12 cellular contexts compared by ENCODE assay signal in the genomic region with DNA sequence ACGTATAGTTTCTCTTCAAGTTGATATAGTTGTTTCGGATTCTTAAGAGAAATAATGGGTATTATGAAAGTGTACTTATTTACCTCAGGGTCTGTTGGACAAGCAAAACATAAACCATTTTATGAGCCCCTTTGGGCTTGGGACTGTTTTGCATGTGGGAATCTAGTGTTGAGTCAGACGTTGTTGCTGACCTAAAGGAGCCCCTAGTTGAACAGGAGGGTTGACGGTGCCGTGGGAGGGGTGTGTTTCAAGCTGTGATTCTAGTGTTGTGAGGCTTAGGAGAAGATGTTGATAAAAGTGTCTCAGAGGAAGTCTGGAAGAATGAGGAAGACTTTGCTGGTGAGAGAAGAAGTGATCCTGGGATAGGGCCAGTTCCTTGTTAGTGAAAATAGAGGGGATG.
DNase-seq lines count a peak whose midpoint lies in the region; ATAC-seq, FAIRE-seq and TF ChIP-seq lines count a peak whose summit lies in the region.
"Had no signal": no experiment of that assay in that cellular context is flagged by ENCODE, and none has a peak within 500 bp of the region (broad histone marks: within the 10 kb centered on the region; RNA-seq: fewer than 3 reads in every experiment).

No MANE protein-coding gene starts in this region.

- ATAC-seq in GM18858 (IDR thresholded peaks at IDR 0.05; ENCODE audit: unreplicated experiment) (peak; percentile 51), IMR-90 (ENCODE audit: low read depth) (no peak)

- H3K56ac ChIP-seq in IMR-90 (ENCODE audit: extremely low read depth, insufficient read depth, low read length): no peak overlapping the region

- H3K4ac ChIP-seq in IMR-90 (ENCODE audit: low read depth, low read length): no peak overlapping the region

- 0 out of 2 replicates have a peak overlapping the region, but pooled peaks have one; percentile 25 for H4K5ac ChIP-seq in IMR-90 (ENCODE audit: low read depth, low read length)

- H3K79me1 ChIP-seq in IMR-90 (ENCODE audit: low read depth in 1 of 2, low read length in 2 of 2): peaks cover 33 to 65% of the 10 kb centered on the region in 2 experiments

- H4K91ac ChIP-seq in IMR-90 (ENCODE audit: insufficient read depth, low read depth, low read length): no peak overlapping the region

- H4K8ac ChIP-seq in IMR-90 (ENCODE audit: low read depth in 2 of 2, low read length in 2 of 2): no peak overlapping the region

- H2AFZ ChIP-seq in IMR-90 (replicated peaks; ENCODE audit: low read length, poor library complexity): no peak overlapping the region

- H3K36me3 Mint-ChIP-seq in HFFc6 (ENCODE audit: low read depth) (peaks cover 7% of the 10 kb centered on the region), nephron progenitor cell (ENCODE audit: low read depth) (peaks cover 25% of the 10 kb centered on the region)

- 79% methylated on average over 3 of the region's 5 CpGs; no CpG with 5 or more reads in 1 of the 2 experiments for WGBS in IMR-90 (ENCODE audit: extremely low coverage in 2 of 2, insufficient read length in 1 of 2), 2 experiments

- H3K9me3 ChIP-seq in IMR-90 (ENCODE audit: control insufficient read depth, insufficient read depth, low read length): no peaks in the 10 kb centered on the region
- H3K9me3 ChIP-seq: heart right ventricle, Peyer's patch had no signal

- dilution Hi-C loops in IMR-90 (cut with HindIII; ENCODE audit: low sequenced_read_pairs, unreplicated experiment): no loop called here

- H3K27me3 Mint-ChIP-seq in HFFc6 (ENCODE audit: insufficient read depth): no peaks in the 10 kb centered on the region; the same call in none of the 2 replicates
- no peaks in the 10 kb centered on the region for H3K27me3 Mint-ChIP-seq in nephron progenitor cell (ENCODE audit: low read depth, poor library complexity)

- H2BK15ac ChIP-seq in IMR-90 (ENCODE audit: low read depth, low read length): no peak overlapping the region

- peaks cover 50% of the 10 kb centered on the region for H3K4me1 Mint-ChIP-seq in HFFc6 (ENCODE audit: low read depth)
- H3K4me1 Mint-ChIP-seq in nephron progenitor cell: peaks cover 62% of the 10 kb centered on the region

- DNase-seq in HFFc6: no peak
- DNase-seq in IMR-90: no peak
- no peak for DNase-seq in nephron progenitor cell
- DNase-seq in H54 (ENCODE audit: insufficient read length, low spot score): no peak
- DNase-seq in dorsolateral prefrontal cortex: no peak
- no peak for DNase-seq in HK-2 (ENCODE audit: unreplicated experiment)
- no peak for DNase-seq in islet precursor cell
- DNase-seq: caudate nucleus, DMS79 treated with DMSO at 0.1 percent for 48 hours, heart right ventricle, Peyer's patch had no signal

- BruUV-seq in IMR-90 (replicated peaks; lab: Mats Ljungman, UMichigan): no TSS peak

- H3K18ac ChIP-seq in IMR-90 (ENCODE audit: low read depth, low read length): no peak overlapping the region

- no peak overlapping the region for H2BK120ac ChIP-seq in IMR-90 (ENCODE audit: low read depth, low read length)

- POLR2A ChIA-PET in IMR-90 (lab: Charles Lee; ENCODE audit: unreplicated experiment): no interaction called here

- H2AK9ac ChIP-seq in IMR-90 (replicated peaks; ENCODE audit: low read depth, low read length, poor library complexity): peak overlapping the region; percentile 33

- H3K27ac Mint-ChIP-seq in HFFc6 (peak overlapping the region; percentile 0; the same call in 1 of the 2 replicates), nephron progenitor cell (peak overlapping the region; percentile 79)

- TF ChIP-seq CTCF in HFFc6 (IDR thresholded peaks at IDR 0.05) (no peak), IMR-90 (conservative IDR thresholded peaks at IDR 0.05; ENCODE audit: low read depth, low read length) (no peak), nephron progenitor cell (IDR thresholded peaks at IDR 0.05) (no peak), dorsolateral prefrontal cortex (IDR thresholded peaks at IDR 0.05 in 54 of 56, conservative IDR thresholded peaks at IDR 0.05 in 2 of 56; ENCODE audit: low read depth in 1 of 56, partially characterized antibody in 56 of 56) (no peak)

- H3K14ac ChIP-seq in IMR-90 (replicated peaks; ENCODE audit: low read depth, low read length): no peak overlapping the region

- peaks cover 24% of the 10 kb centered on the region for H4K20me1 ChIP-seq in IMR-90 (ENCODE audit: insufficient read depth, low read length)

- FAIRE-seq in H54 (lab: Jason Lieb, UNC): no peak

- peak overlapping the region; percentile 59 for H3K23ac ChIP-seq in IMR-90 (ENCODE audit: low read depth, low read length)

- H3K9me3 Mint-ChIP-seq in HFFc6 (no peaks in the 10 kb centered on the region), nephron progenitor cell (no peaks in the 10 kb centered on the region)

- H3K9ac ChIP-seq in IMR-90 (ENCODE audit: low read depth, low read length): no peak overlapping the region

- intact Hi-C loops in IMR-90 (cut with micrococcal nuclease) (no loop called here), dorsolateral prefrontal cortex (cut with DNase I) (no loop called here)

- TF ChIP-seq RAD21 in IMR-90 (IDR thresholded peaks at IDR 0.05; ENCODE audit: low read length): no peak

- CTCF ChIA-PET in IMR-90 (lab: Yijun Ruan, JAX): no interaction called here

- in situ Hi-C loops in IMR-90 (cut with MboI; ENCODE audit: low sequenced_read_pairs): no loop called here

- 0 out of 2 replicates have a peak overlapping the region, but pooled peaks have one; percentile 33 for H2AK5ac ChIP-seq in IMR-90 (ENCODE audit: low read depth, low read length)

- peak overlapping the region; percentile 40; the same call in 1 of the 2 replicates for H3K4me2 ChIP-seq in IMR-90 (ENCODE audit: low read depth, low read length)

- peaks cover 22% of the 10 kb centered on the region for H3K9me1 ChIP-seq in IMR-90 (ENCODE audit: insufficient read depth, low read length)

- H3K36me3 ChIP-seq in IMR-90 (ENCODE audit: control insufficient read depth, insufficient read depth, low read length): peaks cover 2% of the 10 kb centered on the region; the same call in 1 of the 2 replicates
- H3K36me3 ChIP-seq: heart right ventricle, Peyer's patch had no signal

- H3K27me3 ChIP-seq in IMR-90 (ENCODE audit: control insufficient read depth, insufficient read depth, low read length) (no peaks in the 10 kb centered on the region), dorsolateral prefrontal cortex (no peaks in the 10 kb centered on the region)
- H3K27me3 ChIP-seq: heart right ventricle, Peyer's patch had no signal

- no peak overlapping the region for H2BK20ac ChIP-seq in IMR-90 (ENCODE audit: low read depth, low read length)

- H3K4me3 ChIP-seq in IMR-90 (ENCODE audit: insufficient read depth, low read depth, low read length): no peak overlapping the region
- H3K4me3 ChIP-seq in dorsolateral prefrontal cortex: no peak overlapping the region
- H3K4me3 ChIP-seq: heart right ventricle, Peyer's patch had no signal

- TF ChIP-seq POLR2A in IMR-90 (IDR thresholded peaks at IDR 0.05; ENCODE audit: low read depth, low read length): no peak
- no peak for TF ChIP-seq POLR2A in H54 (IDR thresholded peaks at IDR 0.05; ENCODE audit: low read depth, low read length)

- H3K27ac ChIP-seq in IMR-90 (ENCODE audit: insufficient read depth, low read length) (no peak overlapping the region), dorsolateral prefrontal cortex (no peak overlapping the region)

- no peak overlapping the region for H3K4me3 Mint-ChIP-seq in HFFc6
- H3K4me3 Mint-ChIP-seq in nephron progenitor cell: no peak overlapping the region

- H2BK5ac ChIP-seq in IMR-90 (ENCODE audit: low read depth, low read length, poor library complexity, severe bottlenecking): no peak overlapping the region

- H3K4me1 ChIP-seq in IMR-90 (ENCODE audit: control insufficient read depth, insufficient read depth, low read length): peaks cover 10% of the 10 kb centered on the region

TF ChIP-seq in IMR-90, 13 proteins besides CTCF, POLR2A, EP300 and RAD21:
- TF ChIP-seq RCOR1 (IDR thresholded peaks at IDR 0.05; ENCODE audit: insufficient replicate concordance, low read length) (no peak), MAFK (IDR thresholded peaks at IDR 0.05; ENCODE audit: low read depth, low read length) (no peak), CHD1 (IDR thresholded peaks at IDR 0.05; ENCODE audit: low read depth, low read length) (no peak), FOS (IDR thresholded peaks at IDR 0.05; ENCODE audit: low read depth, low read length) (no peak), CEBPB (IDR thresholded peaks at IDR 0.05; ENCODE audit: low read depth, low read length) (no peak), MXI1 (IDR thresholded peaks at IDR 0.05; ENCODE audit: borderline replicate concordance, low read depth, low read length) (no peak)
- TF ChIP-seq, protein P1, sequence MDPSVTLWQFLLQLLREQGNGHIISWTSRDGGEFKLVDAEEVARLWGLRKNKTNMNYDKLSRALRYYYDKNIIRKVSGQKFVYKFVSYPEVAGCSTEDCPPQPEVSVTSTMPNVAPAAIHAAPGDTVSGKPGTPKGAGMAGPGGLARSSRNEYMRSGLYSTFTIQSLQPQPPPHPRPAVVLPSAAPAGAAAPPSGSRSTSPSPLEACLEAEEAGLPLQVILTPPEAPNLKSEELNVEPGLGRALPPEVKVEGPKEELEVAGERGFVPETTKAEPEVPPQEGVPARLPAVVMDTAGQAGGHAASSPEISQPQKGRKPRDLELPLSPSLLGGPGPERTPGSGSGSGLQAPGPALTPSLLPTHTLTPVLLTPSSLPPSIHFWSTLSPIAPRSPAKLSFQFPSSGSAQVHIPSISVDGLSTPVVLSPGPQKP (IDR thresholded peaks at IDR 0.05; ENCODE audit: borderline replicate concordance, low read depth, low read length): no peak
- TF ChIP-seq, protein P2, sequence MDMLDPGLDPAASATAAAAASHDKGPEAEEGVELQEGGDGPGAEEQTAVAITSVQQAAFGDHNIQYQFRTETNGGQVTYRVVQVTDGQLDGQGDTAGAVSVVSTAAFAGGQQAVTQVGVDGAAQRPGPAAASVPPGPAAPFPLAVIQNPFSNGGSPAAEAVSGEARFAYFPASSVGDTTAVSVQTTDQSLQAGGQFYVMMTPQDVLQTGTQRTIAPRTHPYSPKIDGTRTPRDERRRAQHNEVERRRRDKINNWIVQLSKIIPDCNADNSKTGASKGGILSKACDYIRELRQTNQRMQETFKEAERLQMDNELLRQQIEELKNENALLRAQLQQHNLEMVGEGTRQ (IDR thresholded peaks at IDR 0.05; ENCODE audit: low read depth, low read length): no peak
